In genomic region chr19:14580623-14581237, GRCh38 we compare ENCODE assay signal across 20 cellular contexts. TPM values are rescaled to one million over a fixed set of nuclear protein-coding genes. Genes with fewer than 3 reads are reported as not detected.
DNase-seq lines count a peak whose midpoint lies in the region; ATAC-seq and TF ChIP-seq lines count a peak whose summit lies in the region.
"Had no signal": no experiment of that assay in that cellular context is flagged by ENCODE, and none has a peak within 500 bp of the region (broad histone marks: within the 10 kb centered on the region; RNA-seq: fewer than 3 reads in every experiment).

No MANE protein-coding gene starts in this region.

- CTCF ChIA-PET in activated CD4-positive, alpha-beta T cell treated with anti-CD3 and anti-CD28 coated beads for 36 hours (lab: Charles Lee) = interaction anchor here (1.0 to 2.0 kb wide), 5 partner anchors 8 to 109 kb away, joined by 3 to 5 read pairs (median 4); partner anchors contain the start of gene ZNF333

- peak; percentile 83 for DNase-seq in activated CD4-positive, alpha-beta T cell treated with anti-CD3 and anti-CD28 coated beads for 36 hours
- no peak for DNase-seq in activated CD4-positive, alpha-beta T cell treated with anti-CD3 and anti-CD28 coated beads for 1 hour
- DNase-seq in NB4 (ENCODE audit: low read depth) (peak; percentile 14), NCI-H345 (lab: John Stamatoyannopoulos, UW) (no peak), middle frontal gyrus (ENCODE audit: extremely low spot score, low spot score) (no peak), GOT3 (lab: John Stamatoyannopoulos, UW) (no peak)
- DNase-seq in stimulated activated CD4-positive, alpha-beta T cell treated with anti-CD3 and anti-CD28 coated beads, Interleukin-4, amount 100 ng/mL, for 24 hours = peak; percentile 83
- DNase-seq: activated CD8-positive, alpha-beta memory T cell treated with anti-CD3 and anti-CD28 coated beads, Interleukin-2, amount 50 U/mL, for 4 hours; DMS153; heart left ventricle; left colon; natural killer cell; PC-3; right cardiac atrium; T-cell had no signal

- H3K27me3 Mint-ChIP-seq in activated CD4-positive, alpha-beta T cell treated with anti-CD3 and anti-CD28 coated beads for 36 hours = no peaks in the 10 kb centered on the region
- H3K27me3 Mint-ChIP-seq in activated T-helper 17 cell treated with anti-CD3 and anti-CD28 coated beads, Interleukin-2, amount 50 U/mL, for 72 hours = no peaks in the 10 kb centered on the region
- H3K27me3 Mint-ChIP-seq: T-cell had no signal

- no peaks in the 10 kb centered on the region for H3K36me3 Mint-ChIP-seq in activated CD4-positive, alpha-beta T cell treated with anti-CD3 and anti-CD28 coated beads for 36 hours (ENCODE audit: low read depth)
- H3K36me3 Mint-ChIP-seq in activated T-helper 17 cell treated with anti-CD3 and anti-CD28 coated beads, Interleukin-2, amount 50 U/mL, for 72 hours (ENCODE audit: low read depth) = no peaks in the 10 kb centered on the region
- H3K36me3 Mint-ChIP-seq: natural killer cell, T-cell had no signal

- intact Hi-C loops in activated CD4-positive, alpha-beta T cell treated with anti-CD3 and anti-CD28 coated beads for 36 hours (cut with DNase I, micrococcal nuclease) = no loop called here

- POLR2A ChIA-PET in activated CD4-positive, alpha-beta T cell treated with anti-CD3 and anti-CD28 coated beads for 36 hours (lab: Charles Lee) = no interaction called here

- H3K4me3 ChIP-seq in NB4 (ENCODE audit: low read depth, low read length) = no peak overlapping the region
- H3K4me3 ChIP-seq: breast epithelium, heart left ventricle, vagina had no signal

- peak overlapping the region; percentile 74 for H3K27ac Mint-ChIP-seq in activated CD4-positive, alpha-beta T cell treated with anti-CD3 and anti-CD28 coated beads for 36 hours
- H3K27ac Mint-ChIP-seq in activated T-helper 17 cell treated with anti-CD3 and anti-CD28 coated beads, Interleukin-2, amount 50 U/mL, for 72 hours = peak overlapping the region; percentile 91
- H3K27ac Mint-ChIP-seq: natural killer cell, T-cell had no signal

- peaks cover 23% of the 10 kb centered on the region for H3K4me1 Mint-ChIP-seq in activated CD4-positive, alpha-beta T cell treated with anti-CD3 and anti-CD28 coated beads for 36 hours
- H3K4me1 Mint-ChIP-seq in activated T-helper 17 cell treated with anti-CD3 and anti-CD28 coated beads, Interleukin-2, amount 50 U/mL, for 72 hours = peaks cover 12% of the 10 kb centered on the region
- H3K4me1 Mint-ChIP-seq: natural killer cell had no signal

- peak; percentile 20 for ATAC-seq in activated CD4-positive, alpha-beta T cell treated with anti-CD3 and anti-CD28 coated beads for 36 hours
- ATAC-seq in activated T-helper 17 cell treated with anti-CD3 and anti-CD28 coated beads, Interleukin-2, amount 50 U/mL, for 72 hours (replicated peaks) = peak; percentile 63
- ATAC-seq: heart left ventricle, left colon, natural killer cell, PC-3, right cardiac atrium, T-cell had no signal

- TF ChIP-seq POLR2A in NB4 (IDR thresholded peaks at IDR 0.05; ENCODE audit: extremely low read depth, insufficient read length) = no peak

- no peak overlapping the region for H3K4me3 Mint-ChIP-seq in activated CD4-positive, alpha-beta T cell treated with anti-CD3 and anti-CD28 coated beads for 36 hours
- H3K4me3 Mint-ChIP-seq in activated T-helper 17 cell treated with anti-CD3 and anti-CD28 coated beads, Interleukin-2, amount 50 U/mL, for 72 hours = peak overlapping the region; percentile 61
- H3K4me3 Mint-ChIP-seq: natural killer cell, T-cell had no signal

- H3K9me3 Mint-ChIP-seq in activated CD4-positive, alpha-beta T cell treated with anti-CD3 and anti-CD28 coated beads for 36 hours (ENCODE audit: low read depth) = no peaks in the 10 kb centered on the region
- no peaks in the 10 kb centered on the region for H3K9me3 Mint-ChIP-seq in activated T-helper 17 cell treated with anti-CD3 and anti-CD28 coated beads, Interleukin-2, amount 50 U/mL, for 72 hours
- H3K9me3 Mint-ChIP-seq: natural killer cell, T-cell had no signal

- TF ChIP-seq CTCF in NB4 (IDR thresholded peaks at IDR 0.05; ENCODE audit: low read depth, low read length) = no peak

RNA-seq across cellular contexts. Expression of gene CLEC17A, which starts 2.2 kb away (rescaled TPM):
- 1 to 10 TPM; 2.4 to 2.5 TPM for total RNA-seq in activated CD4-positive, alpha-beta T cell treated with anti-CD3 and anti-CD28 coated beads for 36 hours
- total RNA-seq in activated T-helper 17 cell treated with anti-CD3 and anti-CD28 coated beads, Interleukin-2, amount 50 U/mL, for 72 hours = 1 to 10 TPM in 1 of 2 donors, under 1 TPM in 1; 0.78 to 2.0 TPM
- total RNA-seq: A673, breast epithelium, endothelial cell of umbilical vein, PC-3, right cardiac atrium, vagina had no signal

RNA-seq across cellular contexts. Expression of gene NDUFB7, which starts 8.9 kb away (rescaled TPM):
- 100 to 1,000 TPM; 112 to 121 TPM for total RNA-seq in activated CD4-positive, alpha-beta T cell treated with anti-CD3 and anti-CD28 coated beads for 36 hours
- total RNA-seq in activated T-helper 17 cell treated with anti-CD3 and anti-CD28 coated beads, Interleukin-2, amount 50 U/mL, for 72 hours = 100 to 1,000 TPM in 1 of 2 donors, 10 to 100 TPM in 1; 79.7 to 132 TPM

RNA-seq across cellular contexts. Expression of gene TECR, which starts 51.3 kb away (rescaled TPM):
- total RNA-seq in activated CD4-positive, alpha-beta T cell treated with anti-CD3 and anti-CD28 coated beads for 36 hours = 100 to 1,000 TPM; 106 to 145 TPM
- 100 to 1,000 TPM; 100 to 139 TPM for total RNA-seq in activated T-helper 17 cell treated with anti-CD3 and anti-CD28 coated beads, Interleukin-2, amount 50 U/mL, for 72 hours

Comparison
In these comparisons a context has a peak if more than half of its experiments do, and no peak if none do; other contexts are left out.
1. DNase-seq: peak in activated CD4-positive, alpha-beta T cell treated with anti-CD3 and anti-CD28 coated beads for 36 hours (single experiment), NB4 (single experiment) and stimulated activated CD4-positive, alpha-beta T cell treated with anti-CD3 and anti-CD28 coated beads, Interleukin-4, amount 100 ng/mL, for 24 hours (single experiment); none in activated CD4-positive, alpha-beta T cell treated with anti-CD3 and anti-CD28 coated beads for 1 hour (single experiment), NCI-H345 (single experiment), middle frontal gyrus (single experiment) and GOT3 (single experiment).